8 cellular contexts compared by ENCODE assay signal in genomic region chr4:165326831-165327210, GRCh38.
A peak's percentile ranks its signal among the peaks of the same experiment; 100 is the strongest.
DNase-seq lines count a peak whose midpoint lies in the region; ATAC-seq and TF ChIP-seq lines count a peak whose summit lies in the region.

No MANE protein-coding gene starts in this region.

- DNase-seq in NCI-H146 treated with DMSO at 0.1 percent for 48 hours (lab: John Stamatoyannopoulos, UW; ENCODE audit: unreplicated experiment) (peak; percentile 9), coronary artery (ENCODE audit: low spot score) (peak; percentile 80), memory B cell (ENCODE audit: low spot score in 2 of 2) (no peak), GM19240 (ENCODE audit: insufficient read length, low spot score) (no peak), superior temporal gyrus (ENCODE audit: extremely low spot score) (no peak)
- DNase-seq in activated naive CD4-positive, alpha-beta T cell treated with anti-CD3 and anti-CD28 coated beads, Interleukin-2, amount 50 U/mL, for 16 hours = no peak

- TF ChIP-seq CTCF in C4-2B (conservative IDR thresholded peaks at IDR 0.05) = no peak
- TF ChIP-seq CTCF in coronary artery (IDR thresholded peaks at IDR 0.05) = no peak

- H3K4me1 Mint-ChIP-seq in memory B cell = peaks cover 20% of the 10 kb centered on the region

- H3K4me3 Mint-ChIP-seq in memory B cell = no peak overlapping the region

- H3K4me3 ChIP-seq in coronary artery = peak overlapping the region; percentile 98

- ATAC-seq in GM19395 (IDR thresholded peaks at IDR 0.05; ENCODE audit: unreplicated experiment) (peak; percentile 22), memory B cell (ENCODE audit: low read depth) (peak; percentile 0)

- H3K27ac Mint-ChIP-seq in memory B cell = no peak overlapping the region

- no peaks in the 10 kb centered on the region for H3K9me3 Mint-ChIP-seq in memory B cell

- H3K36me3 Mint-ChIP-seq in memory B cell = peaks cover 9% of the 10 kb centered on the region

- H3K27ac ChIP-seq in C4-2B (peak overlapping the region; percentile 90), coronary artery (peak overlapping the region; percentile 64 to 78)

- H3K27me3 Mint-ChIP-seq in memory B cell = no peaks in the 10 kb centered on the region

Comparison
In these comparisons a context has a peak if more than half of its experiments do, and no peak if none do; other contexts are left out.
1. DNase-seq: peak in NCI-H146 treated with DMSO at 0.1 percent for 48 hours (single experiment) and coronary artery (single experiment); none in memory B cell (0 of 2), GM19240 (single experiment), activated naive CD4-positive, alpha-beta T cell treated with anti-CD3 and anti-CD28 coated beads, Interleukin-2, amount 50 U/mL, for 16 hours (single experiment) and superior temporal gyrus (single experiment).